24 cellular contexts compared by ENCODE assay signal in genomic region chr19:50880241-50880640, GRCh38. TPM values are rescaled to one million over a fixed set of nuclear protein-coding genes. Genes with fewer than 3 reads are reported as not detected.
"Had no signal": no experiment of that assay in that cellular context is flagged by ENCODE, and none has a peak within 500 bp of the region (broad histone marks: within the 10 kb centered on the region; RNA-seq: fewer than 3 reads in every experiment).

No MANE protein-coding gene starts in this region.

- ATAC-seq: Panc1, PC-3 had no signal

- H3K9me3 ChIP-seq: SK-N-SH had no signal

- H3K27ac ChIP-seq: RWPE1 had no signal

- DNase-seq: KBM-7, MV-4-11, NCI-H1048, NCI-H1436, NCI-H187, NCI-H2029, NCI-H2081 treated with DMSO at 0.1 percent for 48 hours, NCI-H2171, NCI-H226, NCI-H446, NCI-H510A, NCI-H524 treated with DMSO at 0.1 percent for 48 hours, NCI-H69, NCI-H774, PC-3, SHP77, SK-N-SH had no signal

RNA-seq across cellular contexts. Expression of gene KLK2, which starts 7.0 kb away (rescaled TPM):
- total RNA-seq: HT-29, LHCN-M2, MCF 10A, OCI-LY7, PC-3 had no signal

RNA-seq across cellular contexts. Expression of gene KLK3, which starts 25.5 kb away (rescaled TPM):
- total RNA-seq: HT-29, LHCN-M2, MCF 10A, OCI-LY7, PC-3, SK-MEL-5 had no signal

RNA-seq across cellular contexts. Expression of gene KLK4, which starts 31.0 kb away (rescaled TPM):
- total RNA-seq: LHCN-M2, MCF 10A, OCI-LY7, PC-3, SK-MEL-5 had no signal

RNA-seq across cellular contexts. Expression of gene KLK15, which starts 46.9 kb away (rescaled TPM):
- total RNA-seq: HT-29, LHCN-M2, MCF 10A, OCI-LY7, SK-MEL-5 had no signal

RNA-seq across cellular contexts. Expression of gene KLK1, which starts 56.7 kb away (rescaled TPM):
- total RNA-seq: LHCN-M2, PC-3, SK-MEL-5 had no signal
